26 cellular contexts compared by ENCODE assay signal in genomic region chr4:161279095-161279494, GRCh38.
"Had no signal": no experiment of that assay in that cellular context is flagged by ENCODE, and none has a peak within 500 bp of the region (broad histone marks: within the 10 kb centered on the region; RNA-seq: fewer than 3 reads in every experiment).

No MANE protein-coding gene starts in this region.

- H3K4me3 Mint-ChIP-seq: dendritic cell treated with granulocyte-macrophage colony-stimulating factor and Interleukin-4, amounts not matched to agents 40 ng/mL and 50 ng/mL, for 4 days; effector memory CD8-positive, alpha-beta T cell; endodermal cell had no signal

- H3K27me3 ChIP-seq: colonic mucosa, dorsolateral prefrontal cortex, esophagus muscularis mucosa, esophagus squamous epithelium, foreskin keratinocyte, gastroesophageal sphincter, heart left ventricle, heart right ventricle, hepatocyte had no signal

- DNase-seq: colonic mucosa; cortex of kidney; dermis blood vessel endothelial cell; dorsolateral prefrontal cortex; effector CD4-positive, alpha-beta T cell; effector CD8-positive, alpha-beta T cell; effector memory CD4-positive, alpha-beta T cell; effector memory CD8-positive, alpha-beta T cell; endodermal cell; erythroblast; esophagus squamous epithelium; foreskin fibroblast; foreskin keratinocyte; foreskin melanocyte; glutamatergic neuron; head of caudate nucleus; heart left ventricle; heart right ventricle had no signal

- H3K27me3 Mint-ChIP-seq: dendritic cell treated with granulocyte-macrophage colony-stimulating factor and Interleukin-4, amounts not matched to agents 40 ng/mL and 50 ng/mL, for 4 days; effector memory CD8-positive, alpha-beta T cell had no signal

- H3K4me3 ChIP-seq: colonic mucosa, coronary artery, dorsolateral prefrontal cortex, esophagus muscularis mucosa, esophagus squamous epithelium, gastroesophageal sphincter, heart left ventricle, heart right ventricle, hepatocyte had no signal

- H3K4me1 Mint-ChIP-seq: endodermal cell had no signal

- H3K27ac Mint-ChIP-seq: dendritic cell treated with granulocyte-macrophage colony-stimulating factor and Interleukin-4, amounts not matched to agents 40 ng/mL and 50 ng/mL, for 4 days; effector memory CD8-positive, alpha-beta T cell; endodermal cell had no signal

- H2AFZ ChIP-seq: hepatocyte had no signal

- H3K27ac ChIP-seq: colonic mucosa, coronary artery, dorsolateral prefrontal cortex, epithelial cell of prostate, esophagus muscularis mucosa, esophagus squamous epithelium, foreskin keratinocyte, gastroesophageal sphincter, heart left ventricle, heart right ventricle, hepatocyte had no signal

- H3K9me3 ChIP-seq: colonic mucosa, esophagus muscularis mucosa, esophagus squamous epithelium, gastroesophageal sphincter had no signal

- H3K36me3 ChIP-seq: colonic mucosa, esophagus muscularis mucosa, esophagus squamous epithelium, gastroesophageal sphincter, heart left ventricle, heart right ventricle had no signal

- H3K4me2 ChIP-seq: hepatocyte had no signal

- H3K79me2 ChIP-seq: hepatocyte had no signal

- H3K4me1 ChIP-seq: colonic mucosa, esophagus muscularis mucosa, esophagus squamous epithelium, foreskin keratinocyte, gastroesophageal sphincter, heart left ventricle, heart right ventricle had no signal

- FAIRE-seq: endometrium, endothelial cell of umbilical vein had no signal

- ATAC-seq: effector memory CD8-positive, alpha-beta T cell; foreskin keratinocyte; gastroesophageal sphincter; heart left ventricle; heart right ventricle had no signal
